In genomic region chr1:167450843-167451242, GRCh38 we compare ENCODE assay signal across 22 cellular contexts.
A peak's percentile ranks its signal among the peaks of the same experiment; 100 is the strongest.
DNase-seq lines count a peak whose midpoint lies in the region; ATAC-seq and TF ChIP-seq lines count a peak whose summit lies in the region.
"Had no signal": no experiment of that assay in that cellular context is flagged by ENCODE, and none has a peak within 500 bp of the region (broad histone marks: within the 10 kb centered on the region; RNA-seq: fewer than 3 reads in every experiment).

No MANE protein-coding gene starts in this region.

- H3F3A ChIP-seq in SK-N-SH (replicated peaks; ENCODE audit: insufficient read depth) (no peaks in the 10 kb centered on the region), OCI-LY1 (ENCODE audit: insufficient read depth, low read length) (0 out of 2 replicates have a peak, but pooled peaks cover 7% of the 10 kb centered on the region)

- H3K27ac ChIP-seq in SK-N-SH (ENCODE audit: low read depth in 2 of 2, low read length in 1 of 2) (no peak overlapping the region), OCI-LY1 (ENCODE audit: low read depth, low read length, poor library complexity, severe bottlenecking) (peak overlapping the region; percentile 42)
- H3K27ac ChIP-seq: 22Rv1, HL-60, transverse colon had no signal

- no peaks in the 10 kb centered on the region for H3K9me3 Mint-ChIP-seq in activated T-helper 1 cell treated with anti-CD3 and anti-CD28 coated beads, Interleukin-12 subunit alpha, Interleukin-12 subunit beta, Interleukin-2, Interleukin-4 antibody, amounts not matched to agents 30 ng/mL and 10 ng/mL and 1 ng/mL, durations not matched to agents 14 hours and 24 hours and 36 hours
- H3K9me3 Mint-ChIP-seq in nephron progenitor cell (no peaks in the 10 kb centered on the region), Calu3 (ENCODE audit: low read depth, unreplicated experiment) (no peaks in the 10 kb centered on the region)
- H3K9me3 Mint-ChIP-seq: endodermal cell had no signal

- ATAC-seq in SK-N-SH treated with all-trans-retinoic acid at 6 μM for 48 hours (no peak), GM21786 (IDR thresholded peaks at IDR 0.05; ENCODE audit: unreplicated experiment) (no peak)
- ATAC-seq: PC-3 had no signal

- H3K9me2 ChIP-seq in SK-N-SH: no peaks in the 10 kb centered on the region
- H3K9me2 ChIP-seq in OCI-LY1 (ENCODE audit: low read depth, low read length): no peaks in the 10 kb centered on the region

- WGBS in SK-N-SH (ENCODE audit: low lambda C conversion rate): 74% methylated on average over 5 of the region's 5 CpGs

- H3K4me1 ChIP-seq in SK-N-SH (ENCODE audit: control insufficient read depth in 1 of 2, insufficient read depth in 2 of 2, low read depth in 1 of 2, low read length in 1 of 2): peaks cover 0 to 5% of the 10 kb centered on the region in 2 experiments; a peak in 1 of 4 replicates
- peaks cover 70% of the 10 kb centered on the region for H3K4me1 ChIP-seq in OCI-LY1 (ENCODE audit: insufficient read depth, low read length, severe bottlenecking)

- H3K27me3 ChIP-seq in SK-N-SH (ENCODE audit: insufficient read depth) (peaks cover 6% of the 10 kb centered on the region; the same call in 1 of the 2 replicates), OCI-LY1 (ENCODE audit: insufficient read depth, low read length) (no peaks in the 10 kb centered on the region)
- H3K27me3 ChIP-seq: transverse colon had no signal

- no peak for TF ChIP-seq EP300 in SK-N-SH (IDR thresholded peaks at IDR 0.05; ENCODE audit: borderline replicate concordance in 1 of 2, low read depth in 1 of 2, low read length in 1 of 2)

- H3K27ac Mint-ChIP-seq in activated T-helper 1 cell treated with anti-CD3 and anti-CD28 coated beads, Interleukin-12 subunit alpha, Interleukin-12 subunit beta, Interleukin-2, Interleukin-4 antibody, amounts not matched to agents 30 ng/mL and 10 ng/mL and 1 ng/mL, durations not matched to agents 14 hours and 24 hours and 36 hours: peak overlapping the region; percentile 89
- H3K27ac Mint-ChIP-seq in nephron progenitor cell (peak overlapping the region; percentile 84), Calu3 (ENCODE audit: unreplicated experiment) (no peak overlapping the region)
- H3K27ac Mint-ChIP-seq: endodermal cell, progenitor cell of endocrine pancreas had no signal

- no peak for TF ChIP-seq RAD21 in SK-N-SH (IDR thresholded peaks at IDR 0.05; ENCODE audit: low read length)

- H3K4me3 ChIP-seq in SK-N-SH (ENCODE audit: low read depth in 2 of 2, low read length in 1 of 2) (no peak overlapping the region), OCI-LY1 (ENCODE audit: low read depth, low read length, poor library complexity, severe bottlenecking) (no peak overlapping the region)
- H3K4me3 ChIP-seq: lung, smooth muscle cell, transverse colon had no signal

- H3K9me3 ChIP-seq in SK-N-SH: no peaks in the 10 kb centered on the region
- no peaks in the 10 kb centered on the region for H3K9me3 ChIP-seq in OCI-LY1 (ENCODE audit: low read length)
- H3K9me3 ChIP-seq: transverse colon had no signal

- no peaks in the 10 kb centered on the region for H4K20me1 ChIP-seq in SK-N-SH (ENCODE audit: insufficient read depth)
- H4K20me1 ChIP-seq in OCI-LY1 (ENCODE audit: insufficient read depth, low read length): no peaks in the 10 kb centered on the region

- intact Hi-C loops in activated T-helper 1 cell treated with anti-CD3 and anti-CD28 coated beads, Interleukin-12 subunit alpha, Interleukin-12 subunit beta, Interleukin-2, Interleukin-4 antibody, amounts not matched to agents 30 ng/mL and 10 ng/mL and 1 ng/mL, durations not matched to agents 14 hours and 24 hours and 36 hours (cut with micrococcal nuclease): no loop called here
- intact Hi-C loops in Calu3 (cut with micrococcal nuclease; ENCODE audit: unreplicated experiment): no loop called here

- BruUV-seq in Calu3 (replicated peaks; lab: Mats Ljungman, UMichigan): no TSS peak

- peak overlapping the region; percentile 65 for H3K4me3 Mint-ChIP-seq in activated T-helper 1 cell treated with anti-CD3 and anti-CD28 coated beads, Interleukin-12 subunit alpha, Interleukin-12 subunit beta, Interleukin-2, Interleukin-4 antibody, amounts not matched to agents 30 ng/mL and 10 ng/mL and 1 ng/mL, durations not matched to agents 14 hours and 24 hours and 36 hours
- no peak overlapping the region for H3K4me3 Mint-ChIP-seq in nephron progenitor cell
- no peak overlapping the region for H3K4me3 Mint-ChIP-seq in Calu3 (ENCODE audit: low read depth, unreplicated experiment)
- H3K4me3 Mint-ChIP-seq: endodermal cell had no signal

- H3K9ac ChIP-seq in SK-N-SH (no peak overlapping the region), OCI-LY1 (ENCODE audit: low read length) (no peak overlapping the region)

- peaks cover 32% of the 10 kb centered on the region for H3K36me3 Mint-ChIP-seq in activated T-helper 1 cell treated with anti-CD3 and anti-CD28 coated beads, Interleukin-12 subunit alpha, Interleukin-12 subunit beta, Interleukin-2, Interleukin-4 antibody, amounts not matched to agents 30 ng/mL and 10 ng/mL and 1 ng/mL, durations not matched to agents 14 hours and 24 hours and 36 hours (ENCODE audit: low read depth)
- H3K36me3 Mint-ChIP-seq in nephron progenitor cell (ENCODE audit: low read depth) (no peaks in the 10 kb centered on the region), Calu3 (ENCODE audit: insufficient read depth, unreplicated experiment) (peaks cover 20% of the 10 kb centered on the region)

- DNase-seq in SK-N-SH: no peak
- no peak for DNase-seq in activated T-helper 1 cell treated with anti-CD3 and anti-CD28 coated beads, Interleukin-12 subunit alpha, Interleukin-12 subunit beta, Interleukin-2, Interleukin-4 antibody, amounts not matched to agents 30 ng/mL and 10 ng/mL and 1 ng/mL, durations not matched to agents 14 hours and 24 hours and 36 hours (ENCODE audit: low spot score)
- no peak for DNase-seq in nephron progenitor cell
- DNase-seq in GF-D8 (lab: John Stamatoyannopoulos, UW): no peak
- DNase-seq in Calu3: no peak
- DNase-seq: amygdala, DMS153, endodermal cell, GOT3, islet precursor cell, NCI-H2081 treated with DMSO at 0.1 percent for 48 hours, NCI-H524 treated with DMSO at 0.1 percent for 48 hours, PC-3, transverse colon had no signal

- H3K4me2 ChIP-seq in SK-N-SH (no peak overlapping the region), OCI-LY1 (ENCODE audit: low read length) (peak overlapping the region; percentile 46)
- H3K4me2 ChIP-seq: smooth muscle cell had no signal

- TF ChIP-seq CTCF in SK-N-SH (IDR thresholded peaks at IDR 0.05) (no peak), OCI-LY1 (IDR thresholded peaks at IDR 0.05; ENCODE audit: low read length) (no peak), nephron progenitor cell (IDR thresholded peaks at IDR 0.05) (no peak), Calu3 (IDR thresholded peaks at IDR 0.05; ENCODE audit: unreplicated experiment) (no peak)

- H3K36me3 ChIP-seq in SK-N-SH (replicated peaks in 1 of 2; ENCODE audit: control insufficient read depth in 1 of 2, insufficient read depth in 2 of 2, low read length in 1 of 2) (no peaks in the 10 kb centered on the region), OCI-LY1 (ENCODE audit: insufficient read depth, low read length) (no peaks in the 10 kb centered on the region)
- H3K36me3 ChIP-seq: transverse colon had no signal

- no peaks in the 10 kb centered on the region for H3K79me2 ChIP-seq in SK-N-SH (ENCODE audit: insufficient read depth)
- no peaks in the 10 kb centered on the region for H3K79me2 ChIP-seq in OCI-LY1 (ENCODE audit: insufficient read depth, low read length)

- CTCF ChIA-PET in SK-N-SH (lab: Yijun Ruan, JAX) (interaction anchor here (0.6 to 2.6 kb wide), 5 partner anchors 9 to 391 kb away, joined by 3 to 7 read pairs (median 4); no protein-coding TSS in a partner anchor), Calu3 (lab: Charles Lee) (no interaction called here)

- H3K4me1 Mint-ChIP-seq in activated T-helper 1 cell treated with anti-CD3 and anti-CD28 coated beads, Interleukin-12 subunit alpha, Interleukin-12 subunit beta, Interleukin-2, Interleukin-4 antibody, amounts not matched to agents 30 ng/mL and 10 ng/mL and 1 ng/mL, durations not matched to agents 14 hours and 24 hours and 36 hours (ENCODE audit: low read depth): peaks cover 67% of the 10 kb centered on the region
- peaks cover 25% of the 10 kb centered on the region for H3K4me1 Mint-ChIP-seq in nephron progenitor cell
- no peaks in the 10 kb centered on the region for H3K4me1 Mint-ChIP-seq in Calu3 (ENCODE audit: low read depth, unreplicated experiment)

- H3K27me3 Mint-ChIP-seq in activated T-helper 1 cell treated with anti-CD3 and anti-CD28 coated beads, Interleukin-12 subunit alpha, Interleukin-12 subunit beta, Interleukin-2, Interleukin-4 antibody, amounts not matched to agents 30 ng/mL and 10 ng/mL and 1 ng/mL, durations not matched to agents 14 hours and 24 hours and 36 hours (ENCODE audit: insufficient read depth): no peaks in the 10 kb centered on the region
- H3K27me3 Mint-ChIP-seq in nephron progenitor cell (ENCODE audit: low read depth, poor library complexity) (peaks cover 13% of the 10 kb centered on the region), Calu3 (ENCODE audit: unreplicated experiment) (peaks cover 2% of the 10 kb centered on the region)

- H2AFZ ChIP-seq in SK-N-SH (ENCODE audit: low read depth) (0 out of 2 replicates have a peak overlapping the region, but pooled peaks have one; percentile 16), OCI-LY1 (ENCODE audit: low read length) (no peak overlapping the region)

- POLR2A ChIA-PET in SK-N-SH (lab: Yijun Ruan, JAX): no interaction called here

TF ChIP-seq in SK-N-SH, 30 proteins besides CTCF, POLR2A, EP300 and RAD21 (continues in another document):
- TF ChIP-seq RXRA (IDR thresholded peaks at IDR 0.05; ENCODE audit: borderline replicate concordance, low read depth): no peak
- no peak for TF ChIP-seq FOXM1 (IDR thresholded peaks at IDR 0.05; ENCODE audit: low read depth)

TF ChIP-seq in SK-N-SH treated with all-trans-retinoic acid at 6 μM for 48 hours, 23 proteins besides CTCF, POLR2A, EP300 and RAD21 (continues in another document):
- TF ChIP-seq SNAI2 (CRISPR knock-in tag; IDR thresholded peaks at IDR 0.05) (no peak), TCF4 (CRISPR knock-in tag; IDR thresholded peaks at IDR 0.05; ENCODE audit: borderline replicate concordance) (no peak), ZNF70 (CRISPR knock-in tag; IDR thresholded peaks at IDR 0.05) (no peak), BACH2 (CRISPR knock-in tag; IDR thresholded peaks at IDR 0.05; ENCODE audit: borderline replicate concordance) (no peak)
- TF ChIP-seq, protein P1, sequence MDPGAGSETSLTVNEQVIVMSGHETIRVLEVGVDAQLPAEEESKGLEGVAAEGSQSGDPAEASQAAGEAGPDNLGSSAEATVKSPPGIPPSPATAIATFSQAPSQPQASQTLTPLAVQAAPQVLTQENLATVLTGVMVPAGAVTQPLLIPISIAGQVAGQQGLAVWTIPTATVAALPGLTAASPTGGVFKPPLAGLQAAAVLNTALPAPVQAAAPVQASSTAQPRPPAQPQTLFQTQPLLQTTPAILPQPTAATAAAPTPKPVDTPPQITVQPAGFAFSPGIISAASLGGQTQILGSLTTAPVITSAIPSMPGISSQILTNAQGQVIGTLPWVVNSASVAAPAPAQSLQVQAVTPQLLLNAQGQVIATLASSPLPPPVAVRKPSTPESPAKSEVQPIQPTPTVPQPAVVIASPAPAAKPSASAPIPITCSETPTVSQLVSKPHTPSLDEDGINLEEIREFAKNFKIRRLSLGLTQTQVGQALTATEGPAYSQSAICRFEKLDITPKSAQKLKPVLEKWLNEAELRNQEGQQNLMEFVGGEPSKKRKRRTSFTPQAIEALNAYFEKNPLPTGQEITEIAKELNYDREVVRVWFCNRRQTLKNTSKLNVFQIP (CRISPR knock-in tag; IDR thresholded peaks at IDR 0.05; ENCODE audit: borderline replicate concordance, low read depth): no peak
